1 cellular context compared by ENCODE assay signal in the genomic region with DNA sequence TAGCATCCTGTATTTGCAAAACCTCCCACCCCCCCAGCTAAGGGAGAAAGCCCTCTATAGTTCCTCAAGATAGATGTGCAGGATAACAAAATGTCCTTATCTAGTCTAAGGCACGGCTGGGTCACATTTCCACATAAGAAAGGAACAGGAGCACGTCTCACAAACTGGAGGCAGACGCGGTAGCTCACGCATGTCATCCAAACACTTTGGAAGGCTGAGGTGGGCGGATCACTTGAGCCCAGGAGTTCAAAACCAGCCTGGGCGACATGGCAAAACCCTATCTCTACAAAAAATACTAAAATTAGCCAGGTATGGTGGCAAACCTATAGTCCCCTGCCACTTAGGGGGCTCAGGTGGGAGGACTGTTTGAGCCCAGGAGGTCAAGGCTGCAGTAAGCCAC.
TF ChIP-seq lines count a peak whose summit lies in the region.

No MANE protein-coding gene starts in this region.

TF ChIP-seq in WTC11, 78 proteins besides CTCF, POLR2A, EP300 and RAD21 (continued from another document):
- no peak for TF ChIP-seq TP53 (CRISPR knock-in tag; IDR thresholded peaks at IDR 0.05)
- TF ChIP-seq, protein P1, sequence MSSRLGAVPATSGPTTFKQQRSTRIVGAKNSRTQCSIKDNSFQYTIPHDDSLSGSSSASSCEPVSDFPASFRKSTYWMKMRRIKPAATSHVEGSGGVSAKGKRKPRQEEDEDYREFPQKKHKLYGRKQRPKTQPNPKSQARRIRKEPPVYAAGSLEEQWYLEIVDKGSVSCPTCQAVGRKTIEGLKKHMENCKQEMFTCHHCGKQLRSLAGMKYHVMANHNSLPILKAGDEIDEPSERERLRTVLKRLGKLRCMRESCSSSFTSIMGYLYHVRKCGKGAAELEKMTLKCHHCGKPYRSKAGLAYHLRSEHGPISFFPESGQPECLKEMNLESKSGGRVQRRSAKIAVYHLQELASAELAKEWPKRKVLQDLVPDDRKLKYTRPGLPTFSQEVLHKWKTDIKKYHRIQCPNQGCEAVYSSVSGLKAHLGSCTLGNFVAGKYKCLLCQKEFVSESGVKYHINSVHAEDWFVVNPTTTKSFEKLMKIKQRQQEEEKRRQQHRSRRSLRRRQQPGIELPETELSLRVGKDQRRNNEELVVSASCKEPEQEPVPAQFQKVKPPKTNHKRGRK (CRISPR knock-in tag; IDR thresholded peaks at IDR 0.05; ENCODE audit: borderline replicate concordance): no peak
- no peak for TF ChIP-seq CREB1 (CRISPR knock-in tag; IDR thresholded peaks at IDR 0.05)
- no peak for TF ChIP-seq HMGA2 (CRISPR knock-in tag; IDR thresholded peaks at IDR 0.05)
- TF ChIP-seq IRF2 (CRISPR knock-in tag; IDR thresholded peaks at IDR 0.05; ENCODE audit: borderline replicate concordance, low read depth): no peak
